ENCODE assay signal across 10 cellular contexts in the genomic region with DNA sequence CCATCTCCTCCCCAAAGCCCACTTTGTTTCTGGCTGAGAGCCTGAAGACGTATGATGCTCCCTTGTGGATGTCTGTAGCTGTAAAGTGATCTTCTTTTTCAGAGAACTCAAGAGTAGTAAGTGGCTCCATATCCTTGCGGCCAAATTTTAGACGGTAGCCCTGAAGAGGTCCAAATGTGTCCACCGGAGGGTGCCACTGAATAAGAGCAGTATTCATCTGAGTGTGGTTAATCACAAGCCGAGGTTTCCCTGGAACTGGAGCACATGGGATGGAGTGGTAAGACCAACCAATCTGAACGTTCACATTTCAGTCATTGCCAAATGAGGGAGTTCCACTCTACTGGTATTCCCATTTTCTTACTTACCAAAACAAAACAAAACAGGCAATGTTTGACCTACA.
DNase-seq lines count a peak whose midpoint lies in the region; ATAC-seq and TF ChIP-seq lines count a peak whose summit lies in the region.
"Had no signal": no experiment of that assay in that cellular context is flagged by ENCODE, and none has a peak within 500 bp of the region (broad histone marks: within the 10 kb centered on the region; RNA-seq: fewer than 3 reads in every experiment).

No MANE protein-coding gene starts in this region.

- no peak for TF ChIP-seq POLR2A in esophagus squamous epithelium (IDR thresholded peaks at IDR 0.05)

- peak; percentile 78 for DNase-seq in DMS53 (lab: John Stamatoyannopoulos, UW)
- DNase-seq in NCI-H146 (lab: John Stamatoyannopoulos, UW), result peak; percentile 72
- DNase-seq in dermis blood vessel endothelial cell, result peak; percentile 50
- DNase-seq in medulla oblongata (ENCODE audit: extremely low spot score), result peak; percentile 48
- DNase-seq in esophagus squamous epithelium (lab: John Stamatoyannopoulos, UW), result no peak
- DNase-seq: activated gamma-delta T cell had no signal

- intact Hi-C loops in esophagus squamous epithelium (cut with DNase I), result no loop called here

- TF ChIP-seq CTCF in esophagus squamous epithelium (IDR thresholded peaks at IDR 0.05), result peak in 2 of 6 experiments; percentile 13 to 54

- WGBS in esophagus squamous epithelium, 2 donors, result 43 to 65% methylated on average over 2 to 6 of the region's 6 CpGs

- H3K27ac ChIP-seq in esophagus squamous epithelium, result no peak overlapping the region

- H3K27me3 ChIP-seq in esophagus squamous epithelium, result no peaks in the 10 kb centered on the region

- H3K4me1 ChIP-seq in esophagus squamous epithelium, result no peaks in the 10 kb centered on the region

- no peak for ATAC-seq in HG03432 (IDR thresholded peaks at IDR 0.05; ENCODE audit: unreplicated experiment)
- no peak for ATAC-seq in GM21528 (IDR thresholded peaks at IDR 0.05; ENCODE audit: low FRiP score, unreplicated experiment)
- no peak for ATAC-seq in GM18907 (IDR thresholded peaks at IDR 0.05; ENCODE audit: unreplicated experiment)
- ATAC-seq: K562 had no signal

- no peaks in the 10 kb centered on the region for H3K9me3 ChIP-seq in esophagus squamous epithelium

- H3K36me3 ChIP-seq in esophagus squamous epithelium, result no peaks in the 10 kb centered on the region

- H3K4me3 ChIP-seq in esophagus squamous epithelium, result no peak overlapping the region
- H3K4me3 ChIP-seq: K562 had no signal
